Comparison of ENCODE assay signal across 25 cellular contexts in the genomic region with DNA sequence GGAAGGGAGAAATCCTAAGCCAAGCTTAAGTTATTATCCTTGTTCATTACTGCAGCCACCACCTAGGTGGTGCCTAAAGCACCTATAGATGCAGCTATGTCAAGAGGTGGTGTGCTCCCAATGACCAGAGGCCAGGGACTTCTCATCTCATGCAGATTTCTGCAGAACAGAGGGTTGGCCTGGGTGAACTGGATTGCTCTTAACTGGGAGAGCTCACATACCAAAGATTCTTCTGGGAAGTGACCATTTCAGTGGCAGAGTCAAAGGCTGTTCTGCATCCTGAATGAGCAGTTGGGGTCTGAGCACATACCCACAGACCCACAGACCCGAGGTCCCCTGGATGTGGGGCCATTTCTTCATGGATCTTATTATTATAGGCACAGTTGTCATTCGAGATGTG. TPM values are rescaled to one million over a fixed set of nuclear protein-coding genes. Genes with fewer than 3 reads are reported as not detected.
DNase-seq lines count a peak whose midpoint lies in the region; ATAC-seq, FAIRE-seq and TF ChIP-seq lines count a peak whose summit lies in the region.
"Had no signal": no experiment of that assay in that cellular context is flagged by ENCODE, and none has a peak within 500 bp of the region (broad histone marks: within the 10 kb centered on the region; RNA-seq: fewer than 3 reads in every experiment).

No MANE protein-coding gene starts in this region.

- no peak for ATAC-seq in psoas muscle
- no peak for ATAC-seq in HG03196 (IDR thresholded peaks at IDR 0.05; ENCODE audit: unreplicated experiment)
- no peak for ATAC-seq in naive thymus-derived CD8-positive, alpha-beta T cell
- ATAC-seq: CD8-positive, alpha-beta T cell; Panc1 had no signal

- H3K4me1 ChIP-seq in H1 (replicated peaks in 1 of 4; ENCODE audit: control insufficient read depth in 3 of 4, insufficient read depth in 4 of 4, low read length in 3 of 4): peaks cover 5 to 16% (median 10%) of the 10 kb centered on the region in 4 experiments
- H3K4me1 ChIP-seq in psoas muscle: peaks cover 21% of the 10 kb centered on the region

- H3K27ac ChIP-seq in H1 (ENCODE audit: low read depth, low read length): no peak overlapping the region
- H3K27ac ChIP-seq in psoas muscle: no peak overlapping the region
- H3K27ac ChIP-seq: BLaER1 treated with 17β-estradiol and CSF1 and Interleukin-3, amounts not matched to agents 10 nM and 100 nM had no signal

- H3K9ac ChIP-seq in H1 (replicated peaks in 1 of 4; ENCODE audit: extremely low read depth in 1 of 4, low read depth in 3 of 4, low read length in 3 of 4): no peak overlapping the region
- H3K9ac ChIP-seq: BLaER1 treated with 17β-estradiol and CSF1 and Interleukin-3, amounts not matched to agents 10 nM and 100 nM; SK-N-SH had no signal

- no peak overlapping the region for H3K23ac ChIP-seq in H1 (ENCODE audit: insufficient read length)

- H3K27me3 ChIP-seq in H1 (replicated peaks in 1 of 4; ENCODE audit: control insufficient read depth in 3 of 4, extremely low read depth in 1 of 4, insufficient read depth in 3 of 4, low read length in 3 of 4): peaks cover 10 to 49% (median 41%) of the 10 kb centered on the region in 4 experiments
- H3K27me3 ChIP-seq in psoas muscle (ENCODE audit: insufficient read depth in 3 of 3, low read length in 2 of 3): peaks cover 0 to 21% (median 2%) of the 10 kb centered on the region in 3 donors

- H3K9me3 Mint-ChIP-seq in naive thymus-derived CD8-positive, alpha-beta T cell: no peaks in the 10 kb centered on the region
- H3K9me3 Mint-ChIP-seq: CD8-positive, alpha-beta T cell had no signal

- no peak overlapping the region for H2BK120ac ChIP-seq in H1 (replicated peaks; ENCODE audit: low read depth, low read length)

- H3K4me3 ChIP-seq in H1 (ENCODE audit: extremely low read depth in 1 of 4, insufficient read depth in 2 of 4, low read depth in 3 of 4, low read length in 4 of 4): no peak overlapping the region
- H3K4me3 ChIP-seq in psoas muscle: peak overlapping the region; percentile 65
- H3K4me3 ChIP-seq: BLaER1 treated with 17β-estradiol and CSF1 and Interleukin-3, amounts not matched to agents 10 nM and 100 nM had no signal

- POLR2A ChIA-PET in H1 (lab: Charles Lee; ENCODE audit: partially characterized antibody): interaction anchor here (0.8 to 1.5 kb wide), 5 partner anchors 9 to 39 kb away, joined by 3 read pairs; no protein-coding TSS in a partner anchor
- POLR2A ChIA-PET in HEK293T (lab: Yijun Ruan, JAX): interaction anchor here (0.6 kb wide), 1 partner anchor 23 kb away, joined by 3 read pairs; no protein-coding TSS in a partner anchor
- POLR2A ChIA-PET in naive thymus-derived CD8-positive, alpha-beta T cell (lab: Charles Lee): no interaction called here

- H3K4ac ChIP-seq in H1 (replicated peaks; ENCODE audit: insufficient read length, low read depth, low read length): no peak overlapping the region

- H3K4me2 ChIP-seq in H1 (ENCODE audit: insufficient read depth in 1 of 2, low read depth in 2 of 2, low read length in 2 of 2): no peak overlapping the region
- H3K4me2 ChIP-seq: BLaER1 treated with 17β-estradiol and CSF1 and Interleukin-3, amounts not matched to agents 10 nM and 100 nM; SK-N-SH had no signal

- TF ChIP-seq EP300 in H1 (IDR thresholded peaks at IDR 0.05; ENCODE audit: borderline replicate concordance in 1 of 2, low read depth in 2 of 2, low read length in 2 of 2): no peak

- no peak for FAIRE-seq in H1 (lab: Jason Lieb, UNC)
- FAIRE-seq: GM19239 had no signal

- TF ChIP-seq RAD21 in H1 (IDR thresholded peaks at IDR 0.05 in 1 of 2, conservative IDR thresholded peaks at IDR 0.05 in 1 of 2; ENCODE audit: low read depth in 2 of 2, low read length in 2 of 2): no peak

- H4K5ac ChIP-seq in H1 (ENCODE audit: insufficient read length, low read depth, low read length): no peak overlapping the region

- H3K36me3 ChIP-seq in H1 (ENCODE audit: control insufficient read depth in 2 of 4, insufficient read depth in 4 of 4, low read length in 3 of 4) (no peaks in the 10 kb centered on the region; a peak in 1 of 8 replicates), psoas muscle (ENCODE audit: insufficient read depth in 1 of 2, low read depth in 1 of 2) (no peaks in the 10 kb centered on the region)
- H3K36me3 ChIP-seq: BLaER1 treated with 17β-estradiol and CSF1 and Interleukin-3, amounts not matched to agents 10 nM and 100 nM had no signal

- H4K20me1 ChIP-seq in H1 (replicated peaks in 1 of 2; ENCODE audit: control insufficient read depth in 1 of 2, insufficient read depth in 2 of 2, low read length in 2 of 2): peaks cover 2 to 19% of the 10 kb centered on the region in 2 experiments

- no peaks in the 10 kb centered on the region for H3K79me2 ChIP-seq in H1 (ENCODE audit: control insufficient read depth in 1 of 2, insufficient read depth in 2 of 2, low read length in 2 of 2)

- no peak overlapping the region for H2AK5ac ChIP-seq in H1 (ENCODE audit: low read depth, low read length)

- no peak overlapping the region for H3K14ac ChIP-seq in H1 (ENCODE audit: insufficient read length)

- no peak overlapping the region for H3K18ac ChIP-seq in H1 (ENCODE audit: extremely low read depth, low read length)

- CTCF ChIA-PET in H1 (lab: Charles Lee; ENCODE audit: partially characterized antibody): interaction anchor here (1.1 to 4.5 kb wide), 12 partner anchors 13 to 107 kb away, joined by 3 to 55 read pairs (median 11); no protein-coding TSS in a partner anchor
- CTCF ChIA-PET in HEK293T (lab: Yijun Ruan, JAX): interaction anchor here (0.5 kb wide), 1 partner anchor 104 kb away, joined by 3 read pairs; no protein-coding TSS in a partner anchor

- H2BK12ac ChIP-seq in H1 (ENCODE audit: low read depth, low read length): no peak overlapping the region

- no peak overlapping the region for H2BK5ac ChIP-seq in H1 (ENCODE audit: low read depth, low read length)

- no peaks in the 10 kb centered on the region for H3K79me1 ChIP-seq in H1 (ENCODE audit: low read depth, low read length)

- peaks cover 15% of the 10 kb centered on the region; the same call in 1 of the 2 replicates for H3K23me2 ChIP-seq in H1 (ENCODE audit: low read depth, low read length)

- intact Hi-C loops in psoas muscle (cut with DNase I): loop anchor here in 1 of 2 donors (5.0 kb wide), 1 partner anchor 58 kb away; no protein-coding TSS in a partner anchor

- TF ChIP-seq CTCF in H1 (IDR thresholded peaks at IDR 0.05; ENCODE audit: control extremely low read depth in 1 of 3, insufficient read depth in 1 of 3, low read depth in 1 of 3, low read length in 3 of 3) (no peak), psoas muscle (IDR thresholded peaks at IDR 0.05) (no peak)

- H2AFZ ChIP-seq in H1 (ENCODE audit: low read length): no peak overlapping the region

- H4K91ac ChIP-seq in H1 (replicated peaks; ENCODE audit: insufficient read length, low read length): no peak overlapping the region

- 74% methylated on average over 2 of the region's 2 CpGs; no CpG with 5 or more reads in 1 of the 2 experiments for WGBS in H1 (ENCODE audit: extremely low coverage in 1 of 2, insufficient coverage in 1 of 2, insufficient read length in 1 of 2, insufficient replicate concordance in 2 of 2, low coverage in 1 of 2, low lambda C conversion rate in 2 of 2, missing lambda C conversion rate in 1 of 2), 2 experiments
- WGBS in psoas muscle, 3 donors: 54 to 64% (median 60%) methylated on average over 2 of the region's 2 CpGs

- peaks cover 26 to 63% (median 45%) of the 10 kb centered on the region in 5 donors for H3K27me3 Mint-ChIP-seq in naive thymus-derived CD8-positive, alpha-beta T cell

- H3K27ac Mint-ChIP-seq in naive thymus-derived CD8-positive, alpha-beta T cell: no peak overlapping the region
- H3K27ac Mint-ChIP-seq: CD8-positive, alpha-beta T cell had no signal

- TF ChIP-seq POLR2A in H1 (IDR thresholded peaks at IDR 0.05; ENCODE audit: control extremely low read depth in 1 of 2, low read depth in 2 of 2, low read length in 2 of 2): no peak

- H4K8ac ChIP-seq in H1 (ENCODE audit: extremely low read depth, insufficient read depth, low read length): no peak overlapping the region

- H3K9me3 ChIP-seq in H1 (ENCODE audit: insufficient read depth in 2 of 2, low read depth in 1 of 2, low read length in 1 of 2): no peaks in the 10 kb centered on the region
- H3K9me3 ChIP-seq in psoas muscle: no peaks in the 10 kb centered on the region
- H3K9me3 ChIP-seq: SK-N-SH had no signal

- peak; percentile 37 for DNase-seq in AG20443 (ENCODE audit: low spot score)
- peak; percentile 29 for DNase-seq in GM03348 (ENCODE audit: low spot score)
- DNase-seq in H1 (ENCODE audit: low read depth in 1 of 2, low spot score in 2 of 2): no peak
- no peak for DNase-seq in psoas muscle
- DNase-seq in HEK293T (ENCODE audit: extremely low spot score): no peak
- DNase-seq in naive thymus-derived CD8-positive, alpha-beta T cell: no peak
- DNase-seq: Calu3; CD8-positive, alpha-beta T cell; DMS153; GF-D8; KG1; NCI-H1092 treated with DMSO at 0.1 percent for 48 hours; NCI-H1436 treated with DMSO at 0.1 percent for 48 hours; NCI-H1930; NCI-H2227 treated with DMSO at 0.1 percent for 48 hours; NCI-H510A treated with DMSO at 0.1 percent for 48 hours; NCI-H748 treated with DMSO at 0.1 percent for 48 hours; SIG-M5; SK-N-SH had no signal

- peaks cover 8 to 28% (median 13%) of the 10 kb centered on the region in 4 donors for H3K4me1 Mint-ChIP-seq in naive thymus-derived CD8-positive, alpha-beta T cell

- H3K36me3 Mint-ChIP-seq in naive thymus-derived CD8-positive, alpha-beta T cell: no peaks in the 10 kb centered on the region
- H3K36me3 Mint-ChIP-seq: CD8-positive, alpha-beta T cell had no signal

- no peak overlapping the region for H3K4me3 Mint-ChIP-seq in naive thymus-derived CD8-positive, alpha-beta T cell

- no peak overlapping the region for H2BK20ac ChIP-seq in H1 (ENCODE audit: low read length)

- H3K56ac ChIP-seq in H1 (replicated peaks; ENCODE audit: insufficient read length, low read depth, low read length): no peak overlapping the region

- H2BK15ac ChIP-seq in H1 (ENCODE audit: low read length): no peak overlapping the region

TF ChIP-seq in HEK293T, 16 proteins besides CTCF, POLR2A, EP300 and RAD21 (continues in another document):
- TF ChIP-seq CTBP1 (IDR thresholded peaks at IDR 0.05; ENCODE audit: borderline replicate concordance): no peak
- TF ChIP-seq SUZ12 (IDR thresholded peaks at IDR 0.05): no peak
- no peak for TF ChIP-seq FOXK2 (IDR thresholded peaks at IDR 0.05)

RNA-seq across cellular contexts. Expression of a gene that starts 2.1 kb away (rescaled TPM):
- 0.19 and 0.37 TPM in 2 replicates for total RNA-seq in H1 (2021; fragmentation: NEBNext Ultra II Directional; extraction: Animal tissue kit (Norgen Biotek cat#: 25700))
- polyA plus RNA-seq in H1 (2011; rRNA removed): 0.99 and 1.3 TPM in 2 replicates
- 0.79 TPM for polyA plus RNA-seq in H1 (2011; cell fraction: cytosol; rRNA removed)
- 2.5 TPM for polyA plus RNA-seq in H1 (2011; cell fraction: nucleus; rRNA removed)
- polyA plus RNA-seq in H1 (2012, experiment 1 of 2): 0.66 to 0.97 TPM (median 0.72 TPM) in 4 replicates
- 0.47 TPM for polyA plus RNA-seq in H1 (2012, experiment 2 of 2)
- polyA plus RNA-seq in H1 (2013, experiment 1 of 2): 0.39 TPM
- polyA plus RNA-seq in H1 (2013, experiment 2 of 2): 0.37 TPM
- polyA minus RNA-seq in H1 (2011; rRNA and poly(A)+ RNA removed): 0.35 and 1.8 TPM in 2 replicates
- polyA minus RNA-seq in H1 (2011; cell fraction: cytosol; rRNA and poly(A)+ RNA removed): 0.37 TPM
- polyA minus RNA-seq in H1 (2011; cell fraction: nucleus; rRNA and poly(A)+ RNA removed): 0.40 TPM
- 1 to 10 TPM in 1 of 4 donors, under 1 TPM in 3; 0.34 to 1.3 (median 0.42) TPM for total RNA-seq in psoas muscle
- polyA plus RNA-seq in psoas muscle: under 1 TPM; 0.09 to 0.34 (median 0.30) TPM
- total RNA-seq in naive thymus-derived CD8-positive, alpha-beta T cell: not detected
- under 1 TPM in 1 of 3 donors, not detected in 2; 0.06 TPM for polyA plus RNA-seq in naive thymus-derived CD8-positive, alpha-beta T cell
- total RNA-seq: A673, Calu3, H4 had no signal
- polyA plus RNA-seq: SK-N-SH had no signal

Comparison
In these comparisons a context has a peak if more than half of its experiments do, and no peak if none do; other contexts are left out.
1. DNase-seq: peak in AG20443 (single experiment) and GM03348 (single experiment); none in H1 (0 of 2), psoas muscle (0 of 2), HEK293T (single experiment) and naive thymus-derived CD8-positive, alpha-beta T cell (0 of 10).